ENCODE assay signal across 29 cellular contexts in genomic region chr6:1601616-1602355, GRCh38. TPM values are rescaled to one million over a fixed set of nuclear protein-coding genes. Genes with fewer than 3 reads are reported as not detected.
"Had no signal": no experiment of that assay in that cellular context is flagged by ENCODE, and none has a peak within 500 bp of the region (broad histone marks: within the 10 kb centered on the region; RNA-seq: fewer than 3 reads in every experiment).

No MANE protein-coding gene starts in this region.

- ATAC-seq: activated CD4-positive, CD25-positive, alpha-beta regulatory T cell treated with anti-CD3 and anti-CD28 coated beads, Interleukin-2, amount 50 U/mL, for 24 hours; activated naive CD4-positive, alpha-beta T cell treated with anti-CD3 and anti-CD28 coated beads, Interleukin-2, amount 50 U/mL, for 72 hours; activated naive CD8-positive, alpha-beta T cell treated with anti-CD3 and anti-CD28 coated beads, Interleukin-2, amount 50 U/mL, for 24 hours; activated T-cell treated with anti-CD3 and anti-CD28 coated beads, Interleukin-2, amount 50 U/mL, for 4 hours; Panc1; Right ventricle myocardium inferior; T-cell had no signal

- H3K9me3 ChIP-seq: MG63 had no signal

- H3K9me3 Mint-ChIP-seq: activated naive CD4-positive, alpha-beta T cell treated with anti-CD3 and anti-CD28 coated beads, Interleukin-2, amount 50 U/mL, for 72 hours; activated naive CD8-positive, alpha-beta T cell treated with anti-CD3 and anti-CD28 coated beads, Interleukin-2, amount 50 U/mL, for 24 hours; activated T-cell treated with anti-CD3 and anti-CD28 coated beads, Interleukin-2, amount 50 U/mL, for 4 hours; T-cell had no signal

- H3K4me3 Mint-ChIP-seq: activated naive CD8-positive, alpha-beta T cell treated with anti-CD3 and anti-CD28 coated beads, Interleukin-2, amount 50 U/mL, for 24 hours; activated T-cell treated with anti-CD3 and anti-CD28 coated beads, Interleukin-2, amount 50 U/mL, for 4 hours; T-cell had no signal

- H3K27me3 ChIP-seq: MG63 had no signal

- H3K27ac Mint-ChIP-seq: activated naive CD4-positive, alpha-beta T cell treated with anti-CD3 and anti-CD28 coated beads, Interleukin-2, amount 50 U/mL, for 72 hours; activated naive CD8-positive, alpha-beta T cell treated with anti-CD3 and anti-CD28 coated beads, Interleukin-2, amount 50 U/mL, for 24 hours; T-cell had no signal

- H3K27ac ChIP-seq: SK-N-MC, VCaP had no signal

- H3K4me3 ChIP-seq: MG63, SK-N-MC had no signal

- DNase-seq: activated CD4-positive, alpha-beta T cell treated with anti-CD3 and anti-CD28 coated beads for 48 hours; activated CD4-positive, alpha-beta T cell treated with anti-CD3 and anti-CD28 coated beads, Interleukin-2, amount 50 U/mL, for 48 hours; activated effector memory CD4-positive, alpha-beta T cell treated with anti-CD3 and anti-CD28 coated beads, Interleukin-2, amount 50 U/mL, for 16 hours; activated naive CD4-positive, alpha-beta T cell treated with Interleukin-2 at 50 U/mL for 16 hours; activated naive CD8-positive, alpha-beta T cell treated with anti-CD3 and anti-CD28 coated beads, Interleukin-2, amount 50 U/mL, for 24 hours; activated T-cell treated with anti-CD3 and anti-CD28 coated beads, Interleukin-2, amount 50 U/mL, for 4 hours; amniotic stem cell; caudate nucleus; MG63; MV-4-11; NCI-H1092 treated with DMSO at 0.1 percent for 48 hours; NCI-H1417 treated with DMSO at 0.1 percent for 48 hours; NCI-H1694; NCI-H2029; NCI-H2107; NCI-H2171 treated with DMSO at 0.1 percent for 48 hours; NCI-H226; NCI-H82; RPMI8226; T-cell; T-helper 2 cell; T1000 had no signal

- H3K36me3 Mint-ChIP-seq: activated naive CD4-positive, alpha-beta T cell treated with anti-CD3 and anti-CD28 coated beads, Interleukin-2, amount 50 U/mL, for 72 hours; T-cell had no signal

- H3K36me3 ChIP-seq: MG63 had no signal

RNA-seq across cellular contexts. Expression of gene FOXC1, which starts 7.9 kb away (rescaled TPM):
- total RNA-seq: OCI-LY7 had no signal
